In genomic region chr5:124030043-124030461, GRCh38 we compare ENCODE assay signal across 1 cellular context.
TF ChIP-seq lines count a peak whose summit lies in the region.

No MANE protein-coding gene starts in this region.

TF ChIP-seq in HepG2, 621 proteins besides CTCF, POLR2A, EP300 and RAD21 (continued from another document):
- no peak for TF ChIP-seq ZSCAN29 (CRISPR knock-in tag; conservative IDR thresholded peaks at IDR 0.05)
- no peak for TF ChIP-seq ZBTB38 (CRISPR knock-in tag; IDR thresholded peaks at IDR 0.05)
- TF ChIP-seq HNRNPUL1 (IDR thresholded peaks at IDR 0.05; ENCODE audit: low read depth, low read length) = no peak
- TF ChIP-seq TBP (CRISPR knock-in tag; IDR thresholded peaks at IDR 0.05) = no peak
- no peak for TF ChIP-seq ZMYM4 (CRISPR knock-in tag; IDR thresholded peaks at IDR 0.05)
